In genomic region chr20:51154708-51155690, GRCh38 we compare ENCODE assay signal across 18 cellular contexts.
A peak's percentile ranks its signal among the peaks of the same experiment; 100 is the strongest.
DNase-seq lines count a peak whose midpoint lies in the region; ATAC-seq, FAIRE-seq and TF ChIP-seq lines count a peak whose summit lies in the region.
"Had no signal": no experiment of that assay in that cellular context is flagged by ENCODE, and none has a peak within 500 bp of the region (broad histone marks: within the 10 kb centered on the region; RNA-seq: fewer than 3 reads in every experiment).

No MANE protein-coding gene starts in this region.

- FAIRE-seq in bronchial epithelial cell (lab: Jason Lieb, UNC) (peak; percentile 62), pancreas (lab: Jason Lieb, UNC) (no peak)
- FAIRE-seq: GM18507, GM19239 had no signal

- 75 to 83% (median 76%) methylated on average over 19 of the region's 19 CpGs for WGBS in psoas muscle, 3 donors
- WGBS in pancreas, 2 donors = 62 to 78% methylated on average over 19 of the region's 19 CpGs

- no peak overlapping the region for H3K4me3 Mint-ChIP-seq in type B pancreatic cell
- H3K4me3 Mint-ChIP-seq: CD4-positive, CD25-positive, alpha-beta regulatory T cell had no signal

- no peak for TF ChIP-seq CTCF in bronchial epithelial cell (IDR thresholded peaks at IDR 0.05; ENCODE audit: insufficient read depth, low read length, severe bottlenecking)
- no peak for TF ChIP-seq CTCF in type B pancreatic cell (conservative IDR thresholded peaks at IDR 0.05)
- TF ChIP-seq CTCF in psoas muscle (IDR thresholded peaks at IDR 0.05) = no peak
- TF ChIP-seq CTCF in pancreas (IDR thresholded peaks at IDR 0.05) = no peak

- H3K9me3 ChIP-seq in psoas muscle (no peaks in the 10 kb centered on the region), pancreas (no peaks in the 10 kb centered on the region)
- H3K9me3 ChIP-seq: SJCRH30 had no signal

- ATAC-seq in left lobe of liver (no peak), psoas muscle (no peak), GM18868 (IDR thresholded peaks at IDR 0.05; ENCODE audit: unreplicated experiment) (no peak), pancreas (no peak)

- H3K4me3 ChIP-seq in bronchial epithelial cell (ENCODE audit: low read depth, low read length) = no peak overlapping the region
- H3K4me3 ChIP-seq in psoas muscle = no peak overlapping the region
- H3K4me3 ChIP-seq in pancreas = no peak overlapping the region
- H3K4me3 ChIP-seq: SJCRH30 had no signal

- H3K27me3 Mint-ChIP-seq in type B pancreatic cell = peaks cover 16% of the 10 kb centered on the region

- intact Hi-C loops in psoas muscle (cut with DNase I) = no loop called here
- intact Hi-C loops in pancreas (cut with DNase I) = no loop called here

- DNase-seq in NCI-H1694 (lab: John Stamatoyannopoulos, UW) = peak; percentile 48
- DNase-seq in bronchial epithelial cell (ENCODE audit: low read depth) = no peak
- DNase-seq in left lobe of liver (ENCODE audit: low spot score) = peak; percentile 23
- peak; percentile 49 for DNase-seq in type B pancreatic cell (ENCODE audit: extremely low spot score, unreplicated experiment)
- no peak for DNase-seq in psoas muscle
- DNase-seq in pancreas = no peak
- DNase-seq in stimulated activated CD4-positive, alpha-beta T cell treated with anti-CD3 and anti-CD28 coated beads, Interleukin-2, amount 100 ng/mL, for 48 hours = no peak
- DNase-seq: CD4-positive, CD25-positive, alpha-beta regulatory T cell; COR-L47; GDM1; GOT3; NCI-H187; NCI-H2107; SJCRH30 had no signal

- H3K4me1 ChIP-seq in psoas muscle = no peaks in the 10 kb centered on the region
- no peaks in the 10 kb centered on the region for H3K4me1 ChIP-seq in pancreas
- H3K4me1 ChIP-seq: SJCRH30 had no signal

- H3K27ac ChIP-seq in psoas muscle (no peak overlapping the region), pancreas (no peak overlapping the region)
- H3K27ac ChIP-seq: KMS-11, SJCRH30 had no signal

- H3K4me1 Mint-ChIP-seq in type B pancreatic cell (ENCODE audit: unreplicated experiment) = peaks cover 9% of the 10 kb centered on the region
- H3K4me1 Mint-ChIP-seq: CD4-positive, CD25-positive, alpha-beta regulatory T cell had no signal

- peaks cover 6% of the 10 kb centered on the region for H3K9me3 Mint-ChIP-seq in type B pancreatic cell
- H3K9me3 Mint-ChIP-seq: CD4-positive, CD25-positive, alpha-beta regulatory T cell had no signal

- H3K27ac Mint-ChIP-seq in type B pancreatic cell = no peak overlapping the region
- H3K27ac Mint-ChIP-seq: CD4-positive, CD25-positive, alpha-beta regulatory T cell had no signal

- H3K36me3 Mint-ChIP-seq in type B pancreatic cell = peaks cover 5% of the 10 kb centered on the region
- H3K36me3 Mint-ChIP-seq: CD4-positive, CD25-positive, alpha-beta regulatory T cell had no signal

- H3K36me3 ChIP-seq in bronchial epithelial cell (ENCODE audit: control insufficient read depth, insufficient read depth, low read length) (no peaks in the 10 kb centered on the region), psoas muscle (ENCODE audit: insufficient read depth in 1 of 2, low read depth in 1 of 2) (no peaks in the 10 kb centered on the region), pancreas (no peaks in the 10 kb centered on the region)
- H3K36me3 ChIP-seq: SJCRH30 had no signal

- H3K27me3 ChIP-seq in bronchial epithelial cell (ENCODE audit: control insufficient read depth, insufficient read depth, low read length) (peaks cover 9% of the 10 kb centered on the region), psoas muscle (ENCODE audit: insufficient read depth in 3 of 3, low read length in 2 of 3) (peaks cover 0 to 5% (median 0%) of the 10 kb centered on the region in 3 donors), pancreas (peaks cover 0 to 2% (median 0%) of the 10 kb centered on the region in 4 donors)

Comparison
In these comparisons a context has a peak if more than half of its experiments do, and no peak if none do; other contexts are left out.
1. DNase-seq: peak in NCI-H1694 (single experiment), left lobe of liver (single experiment) and type B pancreatic cell (single experiment); none in bronchial epithelial cell (single experiment), psoas muscle (0 of 2), pancreas (0 of 6) and stimulated activated CD4-positive, alpha-beta T cell treated with anti-CD3 and anti-CD28 coated beads, Interleukin-2, amount 100 ng/mL, for 48 hours (0 of 2).